In genomic region chr3:79820089-79820488, GRCh38 we compare ENCODE assay signal across 6 cellular contexts.
"Had no signal": no experiment of that assay in that cellular context is flagged by ENCODE, and none has a peak within 500 bp of the region (broad histone marks: within the 10 kb centered on the region; RNA-seq: fewer than 3 reads in every experiment).

No MANE protein-coding gene starts in this region.

- H3K4me3 ChIP-seq: GM23338, K562 had no signal

- H2AFZ ChIP-seq: GM23338 had no signal

- H3K4me2 ChIP-seq: GM23338 had no signal

- DNase-seq: H9, HCEC 1CT, IMR-90, KG1 had no signal

- H3K27ac Mint-ChIP-seq: GM23338, H9 had no signal

- ATAC-seq: GM23338, K562 had no signal

- H3K4me3 Mint-ChIP-seq: GM23338, H9 had no signal
